In genomic region chr15:95931619-95932018, GRCh38 we compare ENCODE assay signal across 2 cellular contexts.
A peak's percentile ranks its signal among the peaks of the same experiment; 100 is the strongest.
TF ChIP-seq lines count a peak whose summit lies in the region.

No MANE protein-coding gene starts in this region.

TF ChIP-seq in HepG2, 621 proteins besides CTCF, POLR2A, EP300 and RAD21 (continued from another document):
- TF ChIP-seq PRDM4 (CRISPR knock-in tag; IDR thresholded peaks at IDR 0.05; ENCODE audit: borderline replicate concordance) (no peak), MAFF (IDR thresholded peaks at IDR 0.05; ENCODE audit: low read depth, low read length) (peak; percentile 83), ZNF207 (IDR thresholded peaks at IDR 0.05; ENCODE audit: borderline replicate concordance) (no peak), PCBP1 (IDR thresholded peaks at IDR 0.05; ENCODE audit: borderline replicate concordance, low read depth, low read length) (no peak), PAWR (CRISPR knock-in tag; IDR thresholded peaks at IDR 0.05; ENCODE audit: borderline replicate concordance) (no peak), ZNF710 (CRISPR knock-in tag; IDR thresholded peaks at IDR 0.05; ENCODE audit: borderline replicate concordance) (no peak), MAFK (conservative IDR thresholded peaks at IDR 0.05 in 1 of 2, IDR thresholded peaks at IDR 0.05 in 1 of 2; ENCODE audit: low read length in 2 of 2) (peak; percentile 67 to 87), ZNF790 (CRISPR knock-in tag; IDR thresholded peaks at IDR 0.05; ENCODE audit: borderline replicate concordance) (no peak), ARID4A (CRISPR knock-in tag; IDR thresholded peaks at IDR 0.05; ENCODE audit: borderline replicate concordance) (no peak)

TF ChIP-seq in K562, 482 proteins besides CTCF, POLR2A, EP300 and RAD21:
- TF ChIP-seq ZNF407 (IDR thresholded peaks at IDR 0.05; ENCODE audit: low read depth) (no peak), C11orf30 (IDR thresholded peaks at IDR 0.05; ENCODE audit: low read depth) (peak; percentile 92), ZNF398 (CRISPR knock-in tag; IDR thresholded peaks at IDR 0.05) (no peak), BACH1 (tag; IDR thresholded peaks at IDR 0.05) (no peak), MAFG (tag; conservative IDR thresholded peaks at IDR 0.05) (peak; percentile 90), MAFF (IDR thresholded peaks at IDR 0.05; ENCODE audit: low read length) (peak; percentile 89), MAFK (IDR thresholded peaks at IDR 0.05; ENCODE audit: low read length) (peak; percentile 88), TAF1 (IDR thresholded peaks at IDR 0.05; ENCODE audit: control insufficient read depth, extremely low read depth, insufficient read depth, low read length, severe bottlenecking) (no peak), ZNF316 (IDR thresholded peaks at IDR 0.05) (peak; percentile 96)
